ENCODE assay signal across 8 cellular contexts in the genomic region with DNA sequence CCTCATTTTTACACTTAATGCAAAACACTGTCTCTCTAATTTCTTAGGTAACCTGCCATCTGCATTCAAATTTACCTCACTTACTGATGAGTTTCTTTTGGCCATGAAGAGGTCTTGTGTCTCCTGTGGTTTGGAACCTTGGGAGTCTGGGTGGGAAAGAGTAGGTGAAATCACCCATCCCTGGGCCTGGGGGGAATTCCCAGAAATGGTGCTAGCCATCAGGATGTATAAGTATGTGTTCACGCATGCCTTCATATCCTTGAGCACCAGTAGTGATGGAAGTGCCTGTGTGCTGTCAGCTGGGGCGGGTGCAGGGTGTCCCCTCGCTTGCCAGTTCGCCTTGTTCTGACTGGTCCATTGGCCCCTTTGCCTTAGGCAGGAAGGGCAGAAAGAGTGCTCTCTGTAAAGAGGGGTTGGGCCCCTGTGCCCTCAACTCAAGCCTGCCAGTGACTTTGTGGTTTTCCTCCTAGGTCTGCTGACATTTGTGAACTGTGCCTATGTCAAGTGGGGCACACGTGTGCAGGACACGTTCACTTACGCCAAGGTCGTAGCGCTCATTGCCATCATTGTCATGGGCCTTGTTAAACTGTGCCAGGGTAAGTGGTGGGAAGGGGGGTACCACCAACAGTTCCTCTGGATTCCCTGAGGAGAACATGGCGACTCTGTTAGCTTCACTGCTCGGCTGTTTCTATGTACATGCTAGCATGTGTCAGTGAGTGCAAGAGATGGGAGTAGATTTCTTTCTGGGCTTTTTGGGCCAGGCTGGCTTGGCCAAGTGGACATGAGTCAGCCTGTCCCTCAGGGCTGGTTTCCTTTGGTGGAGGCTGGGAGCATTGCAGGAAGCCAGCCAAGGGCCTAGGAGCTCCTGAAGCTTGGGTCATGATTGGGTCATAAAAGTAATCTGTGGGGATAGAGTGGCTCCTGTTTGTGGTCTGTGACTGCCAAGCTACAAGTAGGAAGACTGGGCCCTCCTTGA. TPM values are rescaled to one million over a fixed set of nuclear protein-coding genes. Genes with fewer than 3 reads are reported as not detected.
DNase-seq lines count a peak whose midpoint lies in the region; ATAC-seq and TF ChIP-seq lines count a peak whose summit lies in the region.

No MANE protein-coding gene starts in this region.

- peaks cover 93% of the 10 kb centered on the region for H3K4me1 Mint-ChIP-seq in CD8-positive, alpha-beta T cell (ENCODE audit: low read depth)
- peaks cover 40% of the 10 kb centered on the region for H3K4me1 Mint-ChIP-seq in chondrocyte (ENCODE audit: low read depth)

- no peak overlapping the region for H4K8ac ChIP-seq in neuronal stem cell (ENCODE audit: low read depth, low read length)

- peak in 4 of 7 experiments; percentile 37 to 76 (median 56) for DNase-seq in CD8-positive, alpha-beta T cell
- DNase-seq in RWPE2 (ENCODE audit: low spot score) (no peak), chondrocyte (ENCODE audit: low spot score) (no peak), neuronal stem cell (ENCODE audit: low spot score) (no peak), NCI-H2081 treated with DMSO at 0.1 percent for 48 hours (lab: John Stamatoyannopoulos, UW) (no peak)

- H3K9ac ChIP-seq in neuronal stem cell (ENCODE audit: low read depth, low read length, poor library complexity): no peak overlapping the region

- no peak overlapping the region for H2BK15ac ChIP-seq in neuronal stem cell (ENCODE audit: low read length)

- no peaks in the 10 kb centered on the region for H3K9me3 ChIP-seq in CD8-positive, alpha-beta T cell (ENCODE audit: low read length)
- H3K9me3 ChIP-seq in RWPE2 (ENCODE audit: severe bottlenecking): no peaks in the 10 kb centered on the region
- H3K9me3 ChIP-seq in neuronal stem cell (replicated peaks in 1 of 2; ENCODE audit: control insufficient read depth in 2 of 2, insufficient read depth in 1 of 2, low read depth in 1 of 2, low read length in 2 of 2): no peaks in the 10 kb centered on the region

- H3K36me3 ChIP-seq in CD8-positive, alpha-beta T cell (ENCODE audit: insufficient read depth, low read length): peaks cover 16% of the 10 kb centered on the region
- H3K36me3 ChIP-seq in RWPE2 (ENCODE audit: low read depth) (peaks cover 53% of the 10 kb centered on the region), neuronal stem cell (replicated peaks in 1 of 2; ENCODE audit: control insufficient read depth in 2 of 2, insufficient read depth in 2 of 2, low read length in 2 of 2) (peaks cover 11 to 61% of the 10 kb centered on the region in 2 donors)

- POLR2A ChIA-PET in CD8-positive, alpha-beta T cell (lab: Charles Lee): interaction anchor here (0.8 to 9.9 kb wide), 6 partner anchors 12 to 24 kb away, joined by 3 to 88 read pairs (median 22); partner anchors contain the start of genes PRMT7, SLC7A6 and SLC7A6OS

- peak overlapping the region; percentile 6 for H3K4me3 ChIP-seq in CD8-positive, alpha-beta T cell (ENCODE audit: low read depth, low read length)
- H3K4me3 ChIP-seq in RWPE2 (ENCODE audit: severe bottlenecking): no peak overlapping the region
- H3K4me3 ChIP-seq in neuronal stem cell (ENCODE audit: low read length in 2 of 2): no peak overlapping the region

- H3K27me3 Mint-ChIP-seq in CD8-positive, alpha-beta T cell (ENCODE audit: low read depth): no peaks in the 10 kb centered on the region
- H3K27me3 Mint-ChIP-seq in chondrocyte (ENCODE audit: low read depth): no peaks in the 10 kb centered on the region

- no peak for TF ChIP-seq CTCF in CD8-positive, alpha-beta T cell (IDR thresholded peaks at IDR 0.05)
- no peak for TF ChIP-seq CTCF in RWPE2 (IDR thresholded peaks at IDR 0.05; ENCODE audit: poor library complexity, severe bottlenecking)
- no peak for TF ChIP-seq CTCF in chondrocyte (IDR thresholded peaks at IDR 0.05)

- WGBS in neuronal stem cell (ENCODE audit: extremely low coverage in 2 of 2, insufficient read length in 2 of 2, insufficient replicate concordance in 1 of 2), 2 donors: no CpG with 5 or more reads among the region's 11 CpGs

- ATAC-seq in CD8-positive, alpha-beta T cell: peak; percentile 55
- ATAC-seq in RWPE2 (ENCODE audit: low read depth) (peak; percentile 78), HG02852 (IDR thresholded peaks at IDR 0.05; ENCODE audit: unreplicated experiment) (no peak), HG02798 (IDR thresholded peaks at IDR 0.05; ENCODE audit: poor library complexity, unreplicated experiment) (no peak), HG02981 (IDR thresholded peaks at IDR 0.05; ENCODE audit: unreplicated experiment) (no peak)

- H3K27ac Mint-ChIP-seq in CD8-positive, alpha-beta T cell: peak overlapping the region; percentile 94
- H3K27ac Mint-ChIP-seq in chondrocyte (ENCODE audit: unreplicated experiment): peak overlapping the region; percentile 72

- H3K36me3 Mint-ChIP-seq in CD8-positive, alpha-beta T cell: peaks cover 62% of the 10 kb centered on the region
- H3K36me3 Mint-ChIP-seq in chondrocyte (ENCODE audit: low read depth): peaks cover 23% of the 10 kb centered on the region

- H2BK12ac ChIP-seq in neuronal stem cell (ENCODE audit: low read length): no peak overlapping the region

- no peak overlapping the region for H3K4me2 ChIP-seq in neuronal stem cell (ENCODE audit: insufficient read depth, low read length, poor library complexity, severe bottlenecking)

- H3K23ac ChIP-seq in neuronal stem cell (ENCODE audit: low read depth, low read length, poor library complexity): peak overlapping the region; percentile 26

- no peak overlapping the region for H3K18ac ChIP-seq in neuronal stem cell (ENCODE audit: low read length)

- CTCF ChIA-PET in CD8-positive, alpha-beta T cell (lab: Charles Lee): interaction anchor here (0.9 to 20.0 kb wide), 5 partner anchors 8 to 41 kb away, joined by 3 to 332 read pairs (median 6); partner anchors contain the start of gene SLC7A6

- no peak overlapping the region for H2BK5ac ChIP-seq in neuronal stem cell (ENCODE audit: low read length)

- peak overlapping the region; percentile 44 for H3K27ac ChIP-seq in CD8-positive, alpha-beta T cell (ENCODE audit: low read depth, low read length)
- no peak overlapping the region for H3K27ac ChIP-seq in RWPE2 (ENCODE audit: poor library complexity, severe bottlenecking)
- H3K27ac ChIP-seq in neuronal stem cell (replicated peaks; ENCODE audit: low read length): no peak overlapping the region

- intact Hi-C loops in CD8-positive, alpha-beta T cell (cut with DNase I, micrococcal nuclease): loop anchor here (1.0 to 2.0 kb wide), 3 partner anchors 11 to 23 kb away; partner anchors contain the start of gene SLC7A6 (in 2 of the 2)

- no peaks in the 10 kb centered on the region for H3K9me3 Mint-ChIP-seq in CD8-positive, alpha-beta T cell
- no peaks in the 10 kb centered on the region for H3K9me3 Mint-ChIP-seq in chondrocyte (ENCODE audit: low read depth)

- H3K4me1 ChIP-seq in CD8-positive, alpha-beta T cell (ENCODE audit: insufficient read depth, low read length): peaks cover 100% of the 10 kb centered on the region
- H3K4me1 ChIP-seq in RWPE2 (ENCODE audit: insufficient read depth, poor library complexity, severe bottlenecking) (no peaks in the 10 kb centered on the region), neuronal stem cell (ENCODE audit: control insufficient read depth in 2 of 2, insufficient read depth in 1 of 2, low read depth in 1 of 2, low read length in 2 of 2) (peaks cover 0 to 1% of the 10 kb centered on the region in 2 donors)

- peak overlapping the region; percentile 83 for H3K4me3 Mint-ChIP-seq in CD8-positive, alpha-beta T cell
- no peak overlapping the region for H3K4me3 Mint-ChIP-seq in chondrocyte (ENCODE audit: unreplicated experiment)

- no peaks in the 10 kb centered on the region for H3K27me3 ChIP-seq in CD8-positive, alpha-beta T cell (ENCODE audit: insufficient read depth, low read length)
- H3K27me3 ChIP-seq in RWPE2 (ENCODE audit: insufficient read depth, poor library complexity, severe bottlenecking) (no peaks in the 10 kb centered on the region), neuronal stem cell (ENCODE audit: control insufficient read depth in 3 of 3, insufficient read depth in 3 of 3, low read depth in 1 of 3, low read length in 3 of 3) (no peaks in the 10 kb centered on the region)

- H2AFZ ChIP-seq in neuronal stem cell (ENCODE audit: low read length): no peak overlapping the region

- H2BK120ac ChIP-seq in neuronal stem cell (ENCODE audit: low read depth, low read length): no peak overlapping the region

- peaks cover 4% of the 10 kb centered on the region for H3K79me1 ChIP-seq in neuronal stem cell (ENCODE audit: low read depth, low read length)

- no peak overlapping the region for H4K91ac ChIP-seq in neuronal stem cell (ENCODE audit: low read depth, low read length, poor library complexity)

- H3K4ac ChIP-seq in neuronal stem cell (ENCODE audit: low read length): no peak overlapping the region

- no peak overlapping the region for H3K14ac ChIP-seq in neuronal stem cell (ENCODE audit: low read length)

- no peak overlapping the region for H2AK5ac ChIP-seq in neuronal stem cell (ENCODE audit: low read depth, low read length)

RNA-seq across cellular contexts. Expression of gene SLC7A6OS, which starts 23.2 kb away (rescaled TPM):
- total RNA-seq in CD8-positive, alpha-beta T cell: 10 to 100 TPM; 39.4 to 44.2 TPM
- total RNA-seq in chondrocyte: 9.5 to 12.7 TPM (median 11.8 TPM) in 3 replicates
- polyA plus RNA-seq in neuronal stem cell (2013, experiment 1 of 2): 11.8 TPM
- 12.4 TPM for polyA plus RNA-seq in neuronal stem cell (2013, experiment 2 of 2)

RNA-seq across cellular contexts. Expression of gene SLC7A6, which starts 23.2 kb away (rescaled TPM):
- total RNA-seq in CD8-positive, alpha-beta T cell: 100 to 1,000 TPM; 115 to 119 TPM
- 49.5 to 57.3 TPM (median 55.9 TPM) in 3 replicates for total RNA-seq in chondrocyte
- polyA plus RNA-seq in neuronal stem cell (2013, experiment 1 of 2): 9.0 TPM
- polyA plus RNA-seq in neuronal stem cell (2013, experiment 2 of 2): 8.7 TPM

RNA-seq across cellular contexts. Expression of gene PRMT7, which starts 23.3 kb away (rescaled TPM):
- total RNA-seq in CD8-positive, alpha-beta T cell: 10 to 100 TPM; 53.8 to 58.7 TPM
- total RNA-seq in chondrocyte: 25.1 to 41.8 TPM (median 26.7 TPM) in 3 replicates
- 29.2 TPM for polyA plus RNA-seq in neuronal stem cell (2013, experiment 1 of 2)
- 27.7 TPM for polyA plus RNA-seq in neuronal stem cell (2013, experiment 2 of 2)

RNA-seq across cellular contexts. Expression of gene PLA2G15, which starts 42.4 kb away (rescaled TPM):
- total RNA-seq in CD8-positive, alpha-beta T cell: 1 to 10 TPM; 5.1 to 6.0 TPM
- 24.5 to 29.6 TPM (median 28.0 TPM) in 3 replicates for total RNA-seq in chondrocyte
- 5.4 TPM for polyA plus RNA-seq in neuronal stem cell (2013, experiment 1 of 2)
- polyA plus RNA-seq in neuronal stem cell (2013, experiment 2 of 2): 5.7 TPM

RNA-seq across cellular contexts. Expression of gene ESRP2, which starts 51.6 kb away (rescaled TPM):
- not detected for total RNA-seq in CD8-positive, alpha-beta T cell
- 0.42 to 0.44 TPM in 2 of 3 replicates, not detected in the other for total RNA-seq in chondrocyte
- polyA plus RNA-seq in neuronal stem cell (2013, experiment 1 of 2): 0.15 TPM
- polyA plus RNA-seq in neuronal stem cell (2013, experiment 2 of 2): 0.12 TPM

Comparison
In these comparisons a context has a peak if more than half of its experiments do, and no peak if none do; other contexts are left out.
1. ATAC-seq: peak in CD8-positive, alpha-beta T cell (single experiment) and RWPE2 (single experiment); none in HG02852 (single experiment), HG02798 (single experiment) and HG02981 (single experiment).
2. DNase-seq: peak in CD8-positive, alpha-beta T cell (4 of 7); none in RWPE2 (single experiment), chondrocyte (single experiment), neuronal stem cell (single experiment) and NCI-H2081 treated with DMSO at 0.1 percent for 48 hours (single experiment).